In the genomic region with DNA sequence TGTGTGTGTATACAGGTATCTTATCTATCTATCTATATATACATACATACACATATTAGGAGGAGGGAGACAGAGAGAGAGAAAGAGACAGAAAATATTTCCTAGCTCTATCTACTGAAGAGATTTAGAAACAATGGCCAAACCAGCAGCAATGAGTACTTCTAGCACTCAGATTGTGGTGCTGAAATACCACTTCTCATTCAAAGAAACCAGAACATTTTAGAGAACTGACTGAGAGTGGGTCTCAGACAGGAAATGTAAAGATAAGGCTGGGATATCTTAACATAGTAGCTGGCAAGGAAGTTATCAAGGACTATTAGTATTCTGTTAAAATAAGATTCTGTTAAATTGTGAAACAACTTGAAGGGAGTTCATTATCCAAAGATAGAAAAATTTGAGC, we compare ENCODE assay signal across 23 cellular contexts.
"Had no signal": no experiment of that assay in that cellular context is flagged by ENCODE, and none has a peak within 500 bp of the region (broad histone marks: within the 10 kb centered on the region; RNA-seq: fewer than 3 reads in every experiment).

No MANE protein-coding gene starts in this region.

- DNase-seq: activated CD4-positive, alpha-beta memory T cell treated with anti-CD3 and anti-CD28 coated beads, Interleukin-2, amount 10 ng/mL, durations not matched to agents 7 days and 5 days; activated CD4-positive, alpha-beta T cell treated with anti-CD3 and anti-CD28 coated beads for 36 hours; activated CD4-positive, alpha-beta T cell treated with anti-CD3 and anti-CD28 coated beads, Interleukin-2, amount 50 U/mL, for 1 hour; activated naive CD4-positive, alpha-beta T cell treated with anti-CD3 and anti-CD28 coated beads, Interleukin-2, amount 50 U/mL, for 16 hours; activated naive CD8-positive, alpha-beta T cell treated with anti-CD3 and anti-CD28 coated beads, Interleukin-2, amount 10 ng/mL, durations not matched to agents 7 days and 5 days; activated T-cell treated with anti-CD3 and anti-CD28 coated beads for 4 hours; adrenal gland; body of pancreas; MM.1S; NCI-H1105; NCI-H1436 treated with DMSO at 0.1 percent for 48 hours; NCI-H187; NCI-H2081; NCI-H446; NCI-H524; PC-9; SHP77 treated with DMSO at 0.1 percent for 48 hours; T-helper 17 cell; T-helper 9 cell; WERI-Rb-1 had no signal

- H3K4me1 ChIP-seq: adrenal gland, ascending aorta, body of pancreas had no signal

- H2AFZ ChIP-seq: PC-9 had no signal

- H3K4me2 ChIP-seq: KMS-11, PC-9 had no signal

- ATAC-seq: activated CD4-positive, alpha-beta T cell treated with anti-CD3 and anti-CD28 coated beads for 36 hours; body of pancreas; T-helper 17 cell had no signal

- H3K9ac ChIP-seq: KMS-11 had no signal

- H3K36me3 ChIP-seq: WERI-Rb-1 had no signal

- H3K9me3 ChIP-seq: adrenal gland, ascending aorta, body of pancreas had no signal

- FAIRE-seq: bronchial epithelial cell had no signal

- H3K4me3 ChIP-seq: adrenal gland, ascending aorta, body of pancreas, PC-9 had no signal

- H3K27me3 ChIP-seq: adrenal gland, ascending aorta, body of pancreas had no signal

- H3K27ac ChIP-seq: adrenal gland, ascending aorta, body of pancreas, KMS-11, PC-9, WERI-Rb-1 had no signal
